ENCODE assay signal across 8 cellular contexts in the genomic region with DNA sequence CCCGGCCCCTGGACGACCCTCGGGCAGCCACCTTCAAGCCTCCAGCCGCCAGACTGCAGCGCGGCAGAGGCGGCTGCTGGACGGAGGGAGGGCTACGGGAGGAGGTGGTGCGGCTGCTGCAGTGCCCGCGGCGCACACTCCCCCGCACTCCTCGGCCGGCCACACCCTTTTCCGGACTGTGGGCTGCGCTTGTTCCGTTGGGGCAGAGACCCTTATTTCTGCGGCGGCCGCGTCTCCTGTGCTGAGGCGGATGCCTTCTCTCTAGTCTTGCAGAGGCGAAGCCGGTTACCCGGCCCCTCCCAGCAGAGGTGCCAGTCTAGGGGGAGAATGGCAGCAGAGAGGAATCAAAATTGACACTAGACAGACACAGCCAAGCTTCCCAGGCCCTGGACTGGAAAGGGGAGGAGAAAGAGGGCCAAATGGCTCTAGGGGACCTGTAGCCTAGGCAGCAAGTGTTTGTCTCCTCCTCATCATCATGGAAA. TPM values are rescaled to one million over a fixed set of nuclear protein-coding genes. Genes with fewer than 3 reads are reported as not detected.
DNase-seq lines count a peak whose midpoint lies in the region; ATAC-seq and TF ChIP-seq lines count a peak whose summit lies in the region.

No MANE protein-coding gene starts in this region.

- intact Hi-C loops in left lung (cut with DNase I) = no loop called here

- H3K4me1 ChIP-seq in left lung = peaks cover 26 to 49% of the 10 kb centered on the region in 2 donors

- TF ChIP-seq POLR2A in GM19193 (IDR thresholded peaks at IDR 0.05; ENCODE audit: extremely low read depth, insufficient read depth, insufficient read length) = peak; percentile 66

- peak; percentile 2 to 6 for ATAC-seq in activated CD4-positive, CD25-positive, alpha-beta regulatory T cell treated with anti-CD3 and anti-CD28 coated beads, Interleukin-2, amount 50 U/mL, for 24 hours
- ATAC-seq in left lung (peak; percentile 62), HG03520 (IDR thresholded peaks at IDR 0.05; ENCODE audit: unreplicated experiment) (no peak)

- H3K36me3 ChIP-seq in MG63 = peaks cover 41% of the 10 kb centered on the region
- H3K36me3 ChIP-seq in left lung = peaks cover 0 to 40% of the 10 kb centered on the region in 2 donors

- no peak for TF ChIP-seq CTCF in left lung (IDR thresholded peaks at IDR 0.05)

- DNase-seq in AG08396 (ENCODE audit: low spot score) = peak; percentile 57
- peak; percentile 77 for DNase-seq in MG63
- peak; percentile 26 for DNase-seq in cerebellum (ENCODE audit: low spot score)
- peak; percentile 81 to 93 for DNase-seq in left lung
- peak in 2 of 3 experiments; percentile 44 to 73 for DNase-seq in stimulated activated CD4-positive, alpha-beta T cell treated with anti-CD3 and anti-CD28 coated beads, TNF-alpha, amount 100 ng/mL, for 24 hours (ENCODE audit: low read depth in 3 of 3)

- peak overlapping the region; percentile 84 to 89 for H3K27ac ChIP-seq in left lung

- peak overlapping the region; percentile 77 for H3K4me3 ChIP-seq in MG63
- H3K4me3 ChIP-seq in left lung = peak overlapping the region; percentile 77 to 85

- no peaks in the 10 kb centered on the region for H3K9me3 ChIP-seq in MG63
- no peaks in the 10 kb centered on the region for H3K9me3 ChIP-seq in left lung

- H3K27me3 ChIP-seq in MG63 (no peaks in the 10 kb centered on the region), left lung (no peaks in the 10 kb centered on the region)

RNA-seq across cellular contexts. Expression of gene ESYT1, which starts 1.2 kb away (rescaled TPM):
- total RNA-seq in MG63 (2014; rRNA removed; shearing (Covaris generic); ENCODE audit: low replicate concordance) = 84.9 and 145 TPM in 2 replicates
- total RNA-seq in cerebellum = 32.2 TPM
- 100 to 1,000 TPM; 102 to 116 TPM for total RNA-seq in left lung

RNA-seq across cellular contexts. Expression of gene ZC3H10, which starts 11.2 kb away (rescaled TPM):
- total RNA-seq in MG63 (2014; rRNA removed; shearing (Covaris generic); ENCODE audit: low replicate concordance) = 3.5 and 5.3 TPM in 2 replicates
- total RNA-seq in cerebellum = 9.4 TPM
- total RNA-seq in left lung = 1 to 10 TPM; 6.0 to 8.7 TPM

RNA-seq across cellular contexts. Expression of gene RPL41, which starts 12.8 kb away (rescaled TPM):
- 1,876 and 4,191 TPM in 2 replicates for total RNA-seq in MG63 (2014; rRNA removed; shearing (Covaris generic); ENCODE audit: low replicate concordance)
- total RNA-seq in cerebellum = 763 TPM
- total RNA-seq in left lung = 1,000 to 10,000 TPM; 3,023 to 3,157 TPM

RNA-seq across cellular contexts. Expression of gene MYL6B, which starts 23.1 kb away (rescaled TPM):
- 65.7 and 123 TPM in 2 replicates for total RNA-seq in MG63 (2014; rRNA removed; shearing (Covaris generic); ENCODE audit: low replicate concordance)
- total RNA-seq in cerebellum (39.5 TPM), left lung (10 to 100 TPM; 32.6 to 43.1 TPM)

RNA-seq across cellular contexts. Expression of gene PA2G4, which starts 24.9 kb away (rescaled TPM):
- 329 and 467 TPM in 2 replicates for total RNA-seq in MG63 (2014; rRNA removed; shearing (Covaris generic); ENCODE audit: low replicate concordance)
- total RNA-seq in cerebellum (51.6 TPM), left lung (100 to 1,000 TPM in 1 of 2 donors, 10 to 100 TPM in 1; 62.0 to 103 TPM)

Comparison
In these comparisons a context has a peak if more than half of its experiments do, and no peak if none do; other contexts are left out.
1. DNase-seq: peak in every context shown above with its lines; median percentile 87 in left lung; 77 in MG63; 58 in stimulated activated CD4-positive, alpha-beta T cell treated with anti-CD3 and anti-CD28 coated beads, TNF-alpha, amount 100 ng/mL, for 24 hours; 57 in AG08396; 26 in cerebellum.